ENCODE assay signal across 9 cellular contexts in genomic region chr14:94128216-94128839, GRCh38. TPM values are rescaled to one million over a fixed set of nuclear protein-coding genes. Genes with fewer than 3 reads are reported as not detected.
DNase-seq lines count a peak whose midpoint lies in the region; ATAC-seq and TF ChIP-seq lines count a peak whose summit lies in the region.
"Had no signal": no experiment of that assay in that cellular context is flagged by ENCODE, and none has a peak within 500 bp of the region (broad histone marks: within the 10 kb centered on the region; RNA-seq: fewer than 3 reads in every experiment).

No MANE protein-coding gene starts in this region.

- H3K27me3 Mint-ChIP-seq in activated T-cell treated with anti-CD3 and anti-CD28 coated beads, Interleukin-2, amount 50 U/mL, for 4 hours (ENCODE audit: low read depth), result peaks cover 3% of the 10 kb centered on the region
- H3K27me3 Mint-ChIP-seq in activated T-cell treated with anti-CD3 and anti-CD28 coated beads, Interleukin-2, amount 50 U/mL, for 72 hours (ENCODE audit: low read depth), result peaks cover 1% of the 10 kb centered on the region

- H3K27me3 ChIP-seq in testis, result no peaks in the 10 kb centered on the region

- no peak for DNase-seq in activated T-cell treated with anti-CD3 and anti-CD28 coated beads, Interleukin-2, amount 50 U/mL, for 4 hours
- no peak for DNase-seq in activated T-cell treated with anti-CD3 and anti-CD28 coated beads, Interleukin-2, amount 50 U/mL, for 1 hour
- no peak for DNase-seq in activated T-cell treated with anti-CD3 and anti-CD28 coated beads, Interleukin-2, amount 50 U/mL, for 72 hours
- peak; percentile 13 for DNase-seq in testis
- DNase-seq in OCI-M2 (lab: John Stamatoyannopoulos, UW; ENCODE audit: unreplicated experiment), result no peak
- DNase-seq: stimulated activated CD4-positive, alpha-beta T cell treated with anti-CD3 and anti-CD28 coated beads, Interleukin-4, amount 100 ng/mL, for 1 hour had no signal

- no peak for ATAC-seq in activated T-cell treated with anti-CD3 and anti-CD28 coated beads, Interleukin-2, amount 50 U/mL, for 4 hours
- ATAC-seq in activated T-cell treated with anti-CD3 and anti-CD28 coated beads, Interleukin-2, amount 50 U/mL, for 72 hours (replicated peaks in 1 of 2), result no peak
- ATAC-seq in GM21737 (IDR thresholded peaks at IDR 0.05; ENCODE audit: unreplicated experiment), result no peak
- no peak for ATAC-seq in GM21423 (IDR thresholded peaks at IDR 0.05; ENCODE audit: unreplicated experiment)

- H3K4me3 ChIP-seq in iPS-18c (ENCODE audit: insufficient read depth, low read depth, low read length), result peak overlapping the region; percentile 55; the same call in 1 of the 2 replicates
- no peak overlapping the region for H3K4me3 ChIP-seq in testis

- H3K4me1 Mint-ChIP-seq in activated T-cell treated with anti-CD3 and anti-CD28 coated beads, Interleukin-2, amount 50 U/mL, for 4 hours (ENCODE audit: low read depth), result peaks cover 18% of the 10 kb centered on the region
- peaks cover 18% of the 10 kb centered on the region for H3K4me1 Mint-ChIP-seq in activated T-cell treated with anti-CD3 and anti-CD28 coated beads, Interleukin-2, amount 50 U/mL, for 72 hours (ENCODE audit: low read depth)

- 84 to 85% methylated on average over 5 to 14 of the region's 14 CpGs for WGBS in testis, 2 donors

- peak overlapping the region; percentile 88 to 91 for H3K27ac ChIP-seq in testis

- no peak for TF ChIP-seq POLR2A in testis (IDR thresholded peaks at IDR 0.05)

- H3K9me3 ChIP-seq in iPS-18c (ENCODE audit: control insufficient read depth, insufficient read depth, low read length), result no peaks in the 10 kb centered on the region
- H3K9me3 ChIP-seq in testis, result no peaks in the 10 kb centered on the region

- H3K36me3 Mint-ChIP-seq in activated T-cell treated with anti-CD3 and anti-CD28 coated beads, Interleukin-2, amount 50 U/mL, for 4 hours (ENCODE audit: insufficient read depth), result no peaks in the 10 kb centered on the region
- no peaks in the 10 kb centered on the region for H3K36me3 Mint-ChIP-seq in activated T-cell treated with anti-CD3 and anti-CD28 coated beads, Interleukin-2, amount 50 U/mL, for 72 hours (ENCODE audit: insufficient read depth in 2 of 2)

- H3K36me3 ChIP-seq in testis (ENCODE audit: low read depth, missing control alignments), result no peaks in the 10 kb centered on the region

- intact Hi-C loops in testis (cut with DNase I; ENCODE audit: low total_unique reads), result no loop called here

- no peak for TF ChIP-seq CTCF in testis (IDR thresholded peaks at IDR 0.05)

- peak overlapping the region; percentile 88 for H3K4me3 Mint-ChIP-seq in activated T-cell treated with anti-CD3 and anti-CD28 coated beads, Interleukin-2, amount 50 U/mL, for 4 hours
- H3K4me3 Mint-ChIP-seq in activated T-cell treated with anti-CD3 and anti-CD28 coated beads, Interleukin-2, amount 50 U/mL, for 72 hours, result peak overlapping the region; percentile 92 to 99

- no peaks in the 10 kb centered on the region for H3K9me3 Mint-ChIP-seq in activated T-cell treated with anti-CD3 and anti-CD28 coated beads, Interleukin-2, amount 50 U/mL, for 4 hours
- no peaks in the 10 kb centered on the region for H3K9me3 Mint-ChIP-seq in activated T-cell treated with anti-CD3 and anti-CD28 coated beads, Interleukin-2, amount 50 U/mL, for 72 hours

- peak overlapping the region; percentile 58 for H3K27ac Mint-ChIP-seq in activated T-cell treated with anti-CD3 and anti-CD28 coated beads, Interleukin-2, amount 50 U/mL, for 72 hours

- H3K4me1 ChIP-seq in testis, result no peaks in the 10 kb centered on the region

RNA-seq across cellular contexts. Expression of gene IFI27L2, which starts 1.1 kb away (rescaled TPM):
- 10 to 100 TPM; 19.3 to 26.4 (median 23.6) TPM for total RNA-seq in activated T-cell treated with anti-CD3 and anti-CD28 coated beads, Interleukin-2, amount 50 U/mL, for 4 hours
- 10 to 100 TPM; 52.0 to 66.0 TPM for total RNA-seq in activated T-cell treated with anti-CD3 and anti-CD28 coated beads, Interleukin-2, amount 50 U/mL, for 72 hours
- 100 to 1,000 TPM; 182 to 187 TPM for total RNA-seq in testis
- 71.8 TPM for polyA plus RNA-seq in testis (ENCODE audit: insufficient read depth, low read depth, low replicate concordance)

RNA-seq across cellular contexts. Expression of gene IFI27, which starts 17.8 kb away (rescaled TPM):
- total RNA-seq in activated T-cell treated with anti-CD3 and anti-CD28 coated beads, Interleukin-2, amount 50 U/mL, for 4 hours, result 1 to 10 TPM; 1.3 to 1.7 (median 1.3) TPM
- 1 to 10 TPM; 5.1 to 7.7 TPM for total RNA-seq in activated T-cell treated with anti-CD3 and anti-CD28 coated beads, Interleukin-2, amount 50 U/mL, for 72 hours
- total RNA-seq in testis, result 100 to 1,000 TPM; 388 to 531 TPM
- 312 TPM for polyA plus RNA-seq in testis (ENCODE audit: insufficient read depth, low read depth, low replicate concordance)

RNA-seq across cellular contexts. Expression of gene PPP4R4, which starts 45.8 kb away (rescaled TPM):
- 1 to 10 TPM; 2.0 to 4.2 (median 2.8) TPM for total RNA-seq in activated T-cell treated with anti-CD3 and anti-CD28 coated beads, Interleukin-2, amount 50 U/mL, for 4 hours
- total RNA-seq in activated T-cell treated with anti-CD3 and anti-CD28 coated beads, Interleukin-2, amount 50 U/mL, for 72 hours, result 1 to 10 TPM; 6.2 to 9.5 TPM
- total RNA-seq in testis, result 10 to 100 TPM; 24.3 to 26.7 TPM
- 15.8 TPM for polyA plus RNA-seq in testis (ENCODE audit: insufficient read depth, low read depth, low replicate concordance)

RNA-seq across cellular contexts. Expression of gene IFI27L1, which starts 47.2 kb away (rescaled TPM):
- total RNA-seq in activated T-cell treated with anti-CD3 and anti-CD28 coated beads, Interleukin-2, amount 50 U/mL, for 4 hours, result 1 to 10 TPM; 8.9 to 9.5 (median 9.0) TPM
- 10 to 100 TPM; 59.6 to 71.4 TPM for total RNA-seq in activated T-cell treated with anti-CD3 and anti-CD28 coated beads, Interleukin-2, amount 50 U/mL, for 72 hours
- total RNA-seq in testis, result 100 to 1,000 TPM; 174 to 219 TPM
- polyA plus RNA-seq in testis (ENCODE audit: insufficient read depth, low read depth, low replicate concordance), result 209 TPM

RNA-seq across cellular contexts. Expression of gene DDX24, which starts 47.3 kb away (rescaled TPM):
- 100 to 1,000 TPM; 287 to 321 (median 319) TPM for total RNA-seq in activated T-cell treated with anti-CD3 and anti-CD28 coated beads, Interleukin-2, amount 50 U/mL, for 4 hours
- 100 to 1,000 TPM; 193 to 197 TPM for total RNA-seq in activated T-cell treated with anti-CD3 and anti-CD28 coated beads, Interleukin-2, amount 50 U/mL, for 72 hours
- total RNA-seq in testis, result 100 to 1,000 TPM; 378 to 485 TPM
- 431 TPM for polyA plus RNA-seq in testis (ENCODE audit: insufficient read depth, low read depth, low replicate concordance)

Comparison
In these comparisons a context has a peak if more than half of its experiments do, and no peak if none do; other contexts are left out.
1. RNA of gene IFI27, which starts 17.8 kb away (total RNA-seq): 388 to 531 TPM in testis; 5.1 to 7.7 TPM in activated T-cell treated with anti-CD3 and anti-CD28 coated beads, Interleukin-2, amount 50 U/mL, for 72 hours and 1.3 to 1.7 TPM in activated T-cell treated with anti-CD3 and anti-CD28 coated beads, Interleukin-2, amount 50 U/mL, for 4 hours; every median in the first group is over 10 times any median in the second.